1 cellular context compared by ENCODE assay signal in genomic region chr19:55212447-55212846, GRCh38.
TF ChIP-seq lines count a peak whose summit lies in the region.

No MANE protein-coding gene starts in this region.

TF ChIP-seq in WTC11, 78 proteins besides CTCF, POLR2A, EP300 and RAD21 (continued from another document):
- TF ChIP-seq AR (CRISPR knock-in tag; IDR thresholded peaks at IDR 0.05): no peak
- TF ChIP-seq FOXP4 (CRISPR knock-in tag; IDR thresholded peaks at IDR 0.05): no peak
- TF ChIP-seq GTF2I (CRISPR knock-in tag; conservative IDR thresholded peaks at IDR 0.05): no peak; the same call in 1 of the 2 replicates
- no peak for TF ChIP-seq NFATC4 (CRISPR knock-in tag; IDR thresholded peaks at IDR 0.05)
- no peak for TF ChIP-seq PRDM15 (CRISPR knock-in tag; IDR thresholded peaks at IDR 0.05)
- TF ChIP-seq ATF3 (CRISPR knock-in tag; conservative IDR thresholded peaks at IDR 0.05): no peak
- no peak for TF ChIP-seq NR3C1 (CRISPR knock-in tag; conservative IDR thresholded peaks at IDR 0.05; ENCODE audit: low read depth)
- TF ChIP-seq ZMAT4 (CRISPR knock-in tag; IDR thresholded peaks at IDR 0.05): no peak
- TF ChIP-seq ERG (CRISPR knock-in tag; IDR thresholded peaks at IDR 0.05): no peak
- no peak for TF ChIP-seq NR2C2 (CRISPR knock-in tag; IDR thresholded peaks at IDR 0.05)
- no peak for TF ChIP-seq ATF2 (CRISPR knock-in tag; IDR thresholded peaks at IDR 0.05; ENCODE audit: borderline replicate concordance, low read depth)
- no peak for TF ChIP-seq MYBL2 (CRISPR knock-in tag; IDR thresholded peaks at IDR 0.05)
- TF ChIP-seq CBFB (CRISPR knock-in tag; IDR thresholded peaks at IDR 0.05; ENCODE audit: low read depth): no peak
- TF ChIP-seq EMX1 (CRISPR knock-in tag; IDR thresholded peaks at IDR 0.05): no peak
- no peak for TF ChIP-seq ZNF416 (CRISPR knock-in tag; IDR thresholded peaks at IDR 0.05)
- no peak for TF ChIP-seq ZNF671 (CRISPR knock-in tag; IDR thresholded peaks at IDR 0.05)
